In genomic region chrX:115467961-115468360, GRCh38 we compare ENCODE assay signal across 27 cellular contexts.
"Had no signal": no experiment of that assay in that cellular context is flagged by ENCODE, and none has a peak within 500 bp of the region (broad histone marks: within the 10 kb centered on the region; RNA-seq: fewer than 3 reads in every experiment).

No MANE protein-coding gene starts in this region.

- DNase-seq: naive thymus-derived CD8-positive, alpha-beta T cell; nephron progenitor cell; nucleus accumbens; posterior cingulate gyrus; psoas muscle; right cardiac atrium; right lobe of liver; sigmoid colon; small intestine; stimulated activated CD4-positive, alpha-beta T cell treated with anti-CD3 and anti-CD28 coated beads, Interleukin-15, amount 100 ng/mL, for 24 hours; stimulated activated CD4-positive, alpha-beta T cell treated with anti-CD3 and anti-CD28 coated beads, Interleukin-2, amount 100 ng/mL, for 24 hours; stimulated activated CD4-positive, alpha-beta T cell treated with anti-CD3 and anti-CD28 coated beads, Interleukin-2, amount 100 ng/mL, for 48 hours; stimulated activated CD4-positive, alpha-beta T cell treated with anti-CD3 and anti-CD28 coated beads, Interleukin-4, amount 100 ng/mL, for 24 hours; stimulated activated naive CD4-positive, alpha-beta T cell; stimulated activated naive CD8-positive, alpha-beta T cell treated with anti-CD3 and anti-CD28 coated beads, Interleukin-15, amount 100 ng/mL, for 72 hours; stimulated activated naive CD8-positive, alpha-beta T cell treated with anti-CD3 and anti-CD28 coated beads, Interleukin-15, Interleukin-2, amounts not matched to agents 100 U/mL and 50 U/mL, for 24 hours; substantia nigra; testis; tibial artery; transverse colon; upper lobe of right lung; uterus had no signal

- H3K36me3 ChIP-seq: neutrophil, right lobe of liver, sigmoid colon, suprapubic skin, tibial artery, transverse colon, upper lobe of right lung, uterus had no signal

- H3K27me3 ChIP-seq: neutrophil, right lobe of liver, sigmoid colon, suprapubic skin, testis, tibial artery, transverse colon, upper lobe of right lung, uterus had no signal

- FAIRE-seq: small intestine had no signal

- ATAC-seq: naive thymus-derived CD8-positive, alpha-beta T cell; natural killer cell treated with Interleukin-12 subunit alpha and Interleukin-12 subunit beta and Interleukin-15 and Interleukin-18, amount 100 ng/mL, for 72 hours; psoas muscle; right cardiac atrium; right lobe of liver; stimulated activated effector memory CD8-positive, alpha-beta T cell treated with anti-CD3 and anti-CD28 coated beads, Interleukin-12 subunit alpha, Interleukin-12 subunit beta, amount 100 ng/mL, for 72 hours; stimulated activated naive CD8-positive, alpha-beta T cell treated with anti-CD3 and anti-CD28 coated beads, Interleukin-15, amount 100 ng/mL, for 72 hours; stimulated activated naive CD8-positive, alpha-beta T cell treated with anti-CD3 and anti-CD28 coated beads, Interleukin-15, Interleukin-2, amounts not matched to agents 100 U/mL and 50 U/mL, for 24 hours; upper lobe of right lung had no signal

- H3K9ac ChIP-seq: parathyroid adenoma had no signal

- H3K9me3 ChIP-seq: neutrophil, psoas muscle, right lobe of liver, sigmoid colon, suprapubic skin, testis, tibial artery, transverse colon, upper lobe of right lung, uterus had no signal

- H3K4me1 ChIP-seq: parathyroid adenoma, psoas muscle, right lobe of liver, sigmoid colon, suprapubic skin, testis, tibial artery, transverse colon, upper lobe of right lung, uterus had no signal

- H3K27ac ChIP-seq: neutrophil, parathyroid adenoma, psoas muscle, right lobe of liver, sigmoid colon, suprapubic skin, testis, tibial artery, transverse colon, upper lobe of right lung, uterus had no signal

- H3K4me3 ChIP-seq: psoas muscle, right lobe of liver, sigmoid colon, suprapubic skin, testis, tibial artery, transverse colon, upper lobe of right lung, uterus had no signal
